1 cellular context compared by ENCODE assay signal in genomic region chr19:35740108-35740422, GRCh38.
TF ChIP-seq lines count a peak whose summit lies in the region.

No MANE protein-coding gene starts in this region.

TF ChIP-seq in GM23338, 12 proteins besides CTCF, POLR2A, EP300 and RAD21:
- no peak for TF ChIP-seq ZNF462 (CRISPR knock-in tag; IDR thresholded peaks at IDR 0.05)
- TF ChIP-seq EZH2phosphoT487 (IDR thresholded peaks at IDR 0.05; ENCODE audit: unreplicated experiment) = no peak
- TF ChIP-seq ZNF114 (CRISPR knock-in tag; IDR thresholded peaks at IDR 0.05) = no peak
- TF ChIP-seq POLR2AphosphoS5 (IDR thresholded peaks at IDR 0.05; ENCODE audit: low read depth) = 0 out of 2 replicates have a peak, but pooled peaks have one; percentile 1
- no peak for TF ChIP-seq CREB1 (CRISPR knock-in tag; IDR thresholded peaks at IDR 0.05; ENCODE audit: low read depth)
- no peak for TF ChIP-seq STAT1 (IDR thresholded peaks at IDR 0.05; ENCODE audit: unreplicated experiment)
- no peak for TF ChIP-seq ETS1 (IDR thresholded peaks at IDR 0.05)
TF ChIP-seq in GM23338: peak in this region for 1.
